6 cellular contexts compared by ENCODE assay signal in the genomic region with DNA sequence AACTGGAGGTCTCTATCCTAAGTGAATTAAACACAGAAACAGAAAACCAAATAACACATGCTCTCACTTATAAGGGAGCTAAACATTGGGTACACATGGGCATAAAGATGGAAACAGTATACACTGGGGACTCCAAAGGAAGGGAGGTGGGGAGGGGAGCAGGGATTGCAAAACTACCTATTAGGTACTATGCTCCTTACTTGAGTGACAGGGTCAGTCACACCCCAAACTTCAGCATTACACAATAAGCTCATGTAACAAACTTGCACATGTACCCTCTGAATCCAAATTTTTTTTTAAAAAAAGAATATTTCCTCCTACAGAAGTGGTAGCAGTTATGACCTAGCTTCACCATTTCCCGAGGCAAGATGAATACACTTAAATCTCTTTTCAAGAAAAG.
"Had no signal": no experiment of that assay in that cellular context is flagged by ENCODE, and none has a peak within 500 bp of the region (broad histone marks: within the 10 kb centered on the region; RNA-seq: fewer than 3 reads in every experiment).

No MANE protein-coding gene starts in this region.

- DNase-seq: GM23248, GOT3, H7, HFFc6, IMR-90 had no signal

- H3K9ac ChIP-seq: GM23248 had no signal

- H3K27ac ChIP-seq: GM23248 had no signal

- H3K36me3 ChIP-seq: HAP-1 had no signal

- H3K4me3 ChIP-seq: GM23248, HAP-1 had no signal

- H3K9me3 ChIP-seq: HAP-1 had no signal
